ENCODE assay signal across 20 cellular contexts in the genomic region with DNA sequence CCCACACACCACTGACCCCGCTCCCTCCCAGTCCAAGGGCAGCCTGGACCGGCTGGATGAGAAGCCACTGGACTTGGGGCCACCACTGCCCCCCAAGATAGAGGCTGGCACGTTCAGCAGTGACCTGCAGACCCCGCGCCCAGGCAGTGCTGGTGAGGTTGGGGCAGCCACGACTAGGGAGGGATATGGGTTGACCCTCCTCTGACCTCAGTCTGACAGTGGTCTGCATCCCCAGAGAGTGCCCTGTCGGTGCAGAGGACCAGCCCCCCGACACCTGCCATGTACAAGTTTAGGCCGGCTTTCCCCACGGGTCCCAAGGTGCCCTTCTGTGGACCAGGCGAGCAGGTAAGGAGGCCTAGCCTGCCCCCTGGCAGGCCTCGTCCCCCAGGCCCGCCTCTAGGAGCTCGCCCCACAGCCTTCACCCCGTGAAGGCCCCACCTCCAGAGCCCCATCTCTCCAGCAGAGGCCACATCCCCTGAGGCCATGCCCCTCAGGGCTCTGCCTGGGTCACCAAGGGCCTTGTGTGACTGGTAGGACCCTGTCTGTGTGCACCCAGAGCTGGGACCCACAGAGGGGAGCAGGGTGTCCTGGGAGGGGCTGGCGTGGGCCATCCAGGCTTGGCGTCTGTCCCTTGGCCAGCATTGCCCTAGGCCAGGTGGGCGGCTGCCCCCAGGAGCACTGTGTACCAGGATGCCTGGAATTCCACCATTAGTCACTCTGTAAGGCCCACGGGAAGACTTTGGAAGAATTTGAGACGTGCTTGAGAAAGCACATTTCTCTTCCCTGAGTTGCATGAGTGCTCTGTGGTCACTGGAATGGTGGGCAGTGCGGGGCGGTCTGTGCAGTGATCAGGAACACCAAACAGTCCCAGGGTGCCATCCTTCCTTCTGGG. TPM values are rescaled to one million over a fixed set of nuclear protein-coding genes. Genes with fewer than 3 reads are reported as not detected.
DNase-seq lines count a peak whose midpoint lies in the region; ATAC-seq and TF ChIP-seq lines count a peak whose summit lies in the region.
"Had no signal": no experiment of that assay in that cellular context is flagged by ENCODE, and none has a peak within 500 bp of the region (broad histone marks: within the 10 kb centered on the region; RNA-seq: fewer than 3 reads in every experiment).

No MANE protein-coding gene starts in this region.

- no peak overlapping the region for H3K4me3 ChIP-seq in fibroblast of mammary gland (ENCODE audit: control insufficient read depth, low read depth, low read length)
- H3K4me3 ChIP-seq: heart left ventricle, sigmoid colon had no signal

- H3K4me1 Mint-ChIP-seq in Calu3 (ENCODE audit: low read depth, unreplicated experiment) = no peaks in the 10 kb centered on the region
- H3K4me1 Mint-ChIP-seq: activated T-helper 17 cell treated with anti-CD3 and anti-CD28 coated beads, Interleukin-2, amount 50 U/mL, for 72 hours had no signal

- no peak overlapping the region for H3K4me3 Mint-ChIP-seq in Calu3 (ENCODE audit: low read depth, unreplicated experiment)
- H3K4me3 Mint-ChIP-seq: activated CD4-positive, alpha-beta memory T cell treated with anti-CD3 and anti-CD28 coated beads for 36 hours; activated T-helper 17 cell treated with anti-CD3 and anti-CD28 coated beads, Interleukin-2, amount 50 U/mL, for 72 hours; nephron; stimulated activated naive CD8-positive, alpha-beta T cell treated with anti-CD3 and anti-CD28 coated beads, Interleukin-15, amount 100 ng/mL, for 72 hours had no signal

- TF ChIP-seq CTCF in fibroblast of mammary gland (conservative IDR thresholded peaks at IDR 0.05; ENCODE audit: control insufficient read depth, insufficient read depth, low read depth, low read length) = no peak
- TF ChIP-seq CTCF in Calu3 (IDR thresholded peaks at IDR 0.05; ENCODE audit: unreplicated experiment) = no peak

- no peak for ATAC-seq in HG02642 (IDR thresholded peaks at IDR 0.05; ENCODE audit: poor library complexity, unreplicated experiment)
- ATAC-seq: activated T-helper 17 cell treated with anti-CD3 and anti-CD28 coated beads, Interleukin-2, amount 50 U/mL, for 72 hours; heart left ventricle; left lobe of liver; stimulated activated naive CD8-positive, alpha-beta T cell treated with anti-CD3 and anti-CD28 coated beads, Interleukin-15, amount 100 ng/mL, for 72 hours had no signal

- BruUV-seq in Calu3 (replicated peaks; lab: Mats Ljungman, UMichigan) = no TSS peak

- intact Hi-C loops in Calu3 (cut with micrococcal nuclease; ENCODE audit: unreplicated experiment) (no loop called here), posterior vena cava (cut with DNase I) (no loop called here)

- peaks cover 12% of the 10 kb centered on the region for H3K36me3 Mint-ChIP-seq in Calu3 (ENCODE audit: insufficient read depth, unreplicated experiment)
- H3K36me3 Mint-ChIP-seq: activated CD4-positive, alpha-beta memory T cell treated with anti-CD3 and anti-CD28 coated beads for 36 hours had no signal

- H3K27me3 Mint-ChIP-seq in Calu3 (ENCODE audit: unreplicated experiment) = no peaks in the 10 kb centered on the region
- H3K27me3 Mint-ChIP-seq: activated CD4-positive, alpha-beta memory T cell treated with anti-CD3 and anti-CD28 coated beads for 36 hours; activated T-helper 17 cell treated with anti-CD3 and anti-CD28 coated beads, Interleukin-2, amount 50 U/mL, for 72 hours; stimulated activated naive CD8-positive, alpha-beta T cell treated with anti-CD3 and anti-CD28 coated beads, Interleukin-15, amount 100 ng/mL, for 72 hours had no signal

- in situ Hi-C loops in Caki2 (cut with HindIII; ENCODE audit: low pct_unique_long_range_greater_than_20kb, low sequenced_read_pairs) = no loop called here

- CTCF ChIA-PET in Calu3 (lab: Charles Lee) = no interaction called here

- H3K9me3 Mint-ChIP-seq in Calu3 (ENCODE audit: low read depth, unreplicated experiment) = no peaks in the 10 kb centered on the region
- H3K9me3 Mint-ChIP-seq: activated CD4-positive, alpha-beta memory T cell treated with anti-CD3 and anti-CD28 coated beads for 36 hours; activated T-helper 17 cell treated with anti-CD3 and anti-CD28 coated beads, Interleukin-2, amount 50 U/mL, for 72 hours; nephron; stimulated activated naive CD8-positive, alpha-beta T cell treated with anti-CD3 and anti-CD28 coated beads, Interleukin-15, amount 100 ng/mL, for 72 hours had no signal

- no peak overlapping the region for H3K27ac Mint-ChIP-seq in Calu3 (ENCODE audit: unreplicated experiment)
- H3K27ac Mint-ChIP-seq: activated CD4-positive, alpha-beta memory T cell treated with anti-CD3 and anti-CD28 coated beads for 36 hours; activated T-helper 17 cell treated with anti-CD3 and anti-CD28 coated beads, Interleukin-2, amount 50 U/mL, for 72 hours; nephron had no signal

- DNase-seq in Caki2 (ENCODE audit: low read depth) = peak; percentile 74
- DNase-seq in NCI-H226 = peak; percentile 56
- DNase-seq in fibroblast of mammary gland (ENCODE audit: low read depth) = peak; percentile 70
- DNase-seq in renal cortical epithelial cell (ENCODE audit: low read depth) = peak; percentile 86
- no peak for DNase-seq in Calu3
- no peak for DNase-seq in posterior vena cava (ENCODE audit: low spot score)
- no peak for DNase-seq in NCI-H128 (lab: John Stamatoyannopoulos, UW; ENCODE audit: unreplicated experiment)
- DNase-seq: activated CD4-positive, alpha-beta memory T cell treated with anti-CD3 and anti-CD28 coated beads for 36 hours; aorta; Caco-2; effector memory CD4-positive, alpha-beta T cell; NCI-H1694 treated with DMSO at 0.1 percent for 48 hours; SHP77; sigmoid colon; stimulated activated naive CD8-positive, alpha-beta T cell treated with anti-CD3 and anti-CD28 coated beads, Interleukin-15, amount 100 ng/mL, for 72 hours had no signal

RNA-seq across cellular contexts. Expression of gene CCDC188, which starts 9.4 kb away (rescaled TPM):
- total RNA-seq in Caki2 (2014; rRNA removed; shearing (Covaris generic); ENCODE audit: low replicate concordance) = not detected in 2 replicates
- total RNA-seq in renal cortical epithelial cell (0.10 TPM in 1 of 2 replicates, not detected in the other), Calu3 (2022) (not detected in 2 replicates), posterior vena cava (1 to 10 TPM in 1 of 2 donors, under 1 TPM in 1; 1.00 to 2.5 TPM)
- total RNA-seq: Caco-2, left lobe of liver had no signal

RNA-seq across cellular contexts. Expression of gene ZDHHC8, which starts 9.8 kb away (rescaled TPM):
- 12.6 and 21.8 TPM in 2 replicates for total RNA-seq in Caki2 (2014; rRNA removed; shearing (Covaris generic); ENCODE audit: low replicate concordance)
- total RNA-seq in renal cortical epithelial cell = 2.6 and 35.3 TPM in 2 replicates
- 78.4 and 87.2 TPM in 2 replicates for total RNA-seq in Calu3 (2022)
- total RNA-seq in posterior vena cava = 10 to 100 TPM; 45.6 to 46.3 TPM

RNA-seq across cellular contexts. Expression of gene TRMT2A, which starts 24.4 kb away (rescaled TPM):
- total RNA-seq in Caki2 (2014; rRNA removed; shearing (Covaris generic); ENCODE audit: low replicate concordance) = 55.3 and 76.4 TPM in 2 replicates
- total RNA-seq in renal cortical epithelial cell = 28.8 and 29.3 TPM in 2 replicates
- 63.0 and 71.9 TPM in 2 replicates for total RNA-seq in Calu3 (2022)
- total RNA-seq in posterior vena cava = 10 to 100 TPM; 25.7 to 37.7 TPM

RNA-seq across cellular contexts. Expression of gene RANBP1, which starts 25.5 kb away (rescaled TPM):
- total RNA-seq in Caki2 (2014; rRNA removed; shearing (Covaris generic); ENCODE audit: low replicate concordance) = 816 and 890 TPM in 2 replicates
- total RNA-seq in renal cortical epithelial cell (173 and 360 TPM in 2 replicates), Calu3 (2022) (205 and 208 TPM in 2 replicates), posterior vena cava (10 to 100 TPM; 57.0 to 61.6 TPM)

Comparison
In these comparisons a context has a peak if more than half of its experiments do, and no peak if none do; other contexts are left out.
1. DNase-seq: peak in Caki2 (single experiment), NCI-H226 (single experiment), fibroblast of mammary gland (single experiment) and renal cortical epithelial cell (single experiment); none in Calu3 (single experiment), posterior vena cava (single experiment) and NCI-H128 (single experiment).